8 cellular contexts compared by ENCODE assay signal in the genomic region with DNA sequence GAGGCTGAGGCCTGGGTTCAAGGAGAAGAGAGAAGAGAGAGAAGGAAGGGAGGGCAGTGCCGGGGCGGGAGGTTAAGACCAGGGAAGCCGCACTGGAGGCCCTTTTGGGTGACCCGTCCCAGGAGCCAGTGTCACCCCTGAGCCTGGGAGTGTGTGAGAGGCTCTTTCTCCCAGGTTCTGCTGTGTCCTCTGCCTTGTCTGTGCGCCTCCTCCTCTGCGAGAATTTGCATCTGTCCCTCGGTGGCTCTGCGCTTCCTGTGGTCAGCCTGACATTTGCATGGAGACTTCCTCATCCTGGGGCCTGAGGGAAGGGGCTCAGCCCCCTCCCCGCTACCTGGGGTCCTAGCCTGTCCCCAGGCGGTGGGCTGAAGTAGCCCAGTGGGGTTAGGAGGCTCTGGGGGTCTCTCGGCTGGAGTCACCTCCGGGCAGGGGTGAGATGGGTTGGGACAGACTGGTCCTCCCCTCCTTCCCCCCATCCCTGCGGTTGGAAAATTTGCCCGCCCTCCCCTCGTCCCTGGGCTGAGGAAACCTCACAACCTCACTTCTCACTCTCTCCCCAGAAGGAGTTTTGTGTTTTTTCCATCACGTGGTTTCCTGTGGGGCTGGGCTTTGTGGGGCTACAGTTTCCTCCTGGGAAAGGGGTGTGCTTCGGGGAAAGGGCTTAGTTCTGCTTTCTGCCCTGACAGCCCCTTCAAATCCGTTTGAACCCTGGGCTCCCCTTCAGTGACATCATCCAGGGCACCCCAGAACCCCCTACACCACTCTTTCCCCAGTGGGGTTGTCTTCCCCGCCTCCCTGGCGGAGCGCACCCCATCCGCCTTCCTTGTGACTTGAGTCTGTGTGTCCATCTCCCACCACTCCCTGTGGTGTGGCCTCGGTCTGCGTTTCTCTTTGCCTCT. TPM values are rescaled to one million over a fixed set of nuclear protein-coding genes. Genes with fewer than 3 reads are reported as not detected.
DNase-seq lines count a peak whose midpoint lies in the region; ATAC-seq, FAIRE-seq and TF ChIP-seq lines count a peak whose summit lies in the region.

No MANE protein-coding gene starts in this region.

- H3K4me3 Mint-ChIP-seq in T-helper 17 cell = peak overlapping the region; percentile 99
- peak overlapping the region; percentile 93 to 95 for H3K4me3 Mint-ChIP-seq in stimulated activated naive CD8-positive, alpha-beta T cell treated with anti-CD3 and anti-CD28 coated beads, Interleukin-15, amount 100 ng/mL, for 72 hours

- peaks cover 6 to 34% of the 10 kb centered on the region in 2 experiments for H3K36me3 ChIP-seq in GM12878 (ENCODE audit: control insufficient read depth in 2 of 2, insufficient read depth in 2 of 2, low read length in 1 of 2)

- SMC1A ChIA-PET in GM12878 (lab: Charles Lee; ENCODE audit: uncharacterized antibody, unreplicated experiment) = interaction anchor here (1.1 to 13.2 kb wide), 4 partner anchors 6 to 11 kb away, joined by 3 to 395 read pairs (median 200); partner anchors contain the start of genes C12orf57, PTPN6 and RNU7-1

- FAIRE-seq in GM12878 (lab: Jason Lieb, UNC) = peak; percentile 95

- H4K20me1 ChIP-seq in GM12878 (ENCODE audit: control insufficient read depth, insufficient read depth) = no peaks in the 10 kb centered on the region

- peaks cover 79% of the 10 kb centered on the region for H3K4me1 Mint-ChIP-seq in T-helper 17 cell
- H3K4me1 Mint-ChIP-seq in stimulated activated naive CD8-positive, alpha-beta T cell treated with anti-CD3 and anti-CD28 coated beads, Interleukin-15, amount 100 ng/mL, for 72 hours = peaks cover 72% of the 10 kb centered on the region

- peaks cover 76% of the 10 kb centered on the region for H3K4me1 ChIP-seq in GM12878 (ENCODE audit: control insufficient read depth, insufficient read depth, low read length)
- H3K4me1 ChIP-seq in mononuclear cell (ENCODE audit: insufficient read depth, low read length) = peaks cover 73% of the 10 kb centered on the region

- H3K9me3 ChIP-seq in T-helper 17 cell (ENCODE audit: control insufficient read depth, low read length, poor library complexity, severe bottlenecking) (no peaks in the 10 kb centered on the region), GM12878 (replicated peaks; ENCODE audit: control insufficient read depth, insufficient read depth, low read length) (no peaks in the 10 kb centered on the region), mononuclear cell (ENCODE audit: low read depth, low read length) (no peaks in the 10 kb centered on the region)

- no peaks in the 10 kb centered on the region for H3K9me3 Mint-ChIP-seq in stimulated activated naive CD8-positive, alpha-beta T cell treated with anti-CD3 and anti-CD28 coated beads, Interleukin-15, amount 100 ng/mL, for 72 hours

- TF ChIP-seq RAD21 in GM12878 (IDR thresholded peaks at IDR 0.05; ENCODE audit: insufficient read depth, low read depth, low read length) = no peak

- peak overlapping the region; percentile 98 for H3K27ac Mint-ChIP-seq in T-helper 17 cell
- peak overlapping the region; percentile 94 to 97 for H3K27ac Mint-ChIP-seq in stimulated activated naive CD8-positive, alpha-beta T cell treated with anti-CD3 and anti-CD28 coated beads, Interleukin-15, amount 100 ng/mL, for 72 hours

- intact Hi-C loops in GM12878 (cut with micrococcal nuclease; ENCODE audit: unreplicated experiment) = loop anchor here (1.0 kb wide), 1 partner anchor 8 kb away; no protein-coding TSS in a partner anchor

- peak; percentile 29 for ATAC-seq in HG03060 (IDR thresholded peaks at IDR 0.05; ENCODE audit: low read depth, unreplicated experiment)
- peak; percentile 46 for ATAC-seq in T-helper 17 cell
- peak; percentile 51 for ATAC-seq in GM12878
- ATAC-seq in stimulated activated naive CD8-positive, alpha-beta T cell treated with anti-CD3 and anti-CD28 coated beads, Interleukin-15, amount 100 ng/mL, for 72 hours = peak; percentile 52

- in situ Hi-C loops in GM18951 (cut with MboI; ENCODE audit: low sequenced_read_pairs, unreplicated experiment) = no loop called here
- in situ Hi-C loops in GM12878 (cut with MboI) = loop anchor here (25.0 kb wide), 1 partner anchor 1684 kb away; no protein-coding TSS in a partner anchor

- CTCF ChIA-PET in GM12878 (lab: Yijun Ruan, JAX) = interaction anchor here (1.0 to 13.2 kb wide), 8 partner anchors 6 to 159 kb away, joined by 4 to 645 read pairs (median 4); partner anchors contain the start of genes C12orf57, PTPN6 and RNU7-1

- 2% methylated on average over 24 of the region's 24 CpGs for WGBS in GM12878 (ENCODE audit: insufficient coverage, insufficient replicate concordance, low lambda C conversion rate, missing lambda C conversion rate)

- TF ChIP-seq CTCF in GM12878 (IDR thresholded peaks at IDR 0.05 in 2 of 3, conservative IDR thresholded peaks at IDR 0.05 in 1 of 3; ENCODE audit: control insufficient read depth in 2 of 3, extremely low read depth in 1 of 3, insufficient read depth in 1 of 3, low read depth in 3 of 3, low read length in 3 of 3) = no peak

- BruUV-seq in GM12878 (replicated peaks; lab: Mats Ljungman, UMichigan) = no TSS peak

- peaks cover 95% of the 10 kb centered on the region for H3K79me2 ChIP-seq in GM12878 (ENCODE audit: control insufficient read depth, insufficient read depth, low read length)

- POLR2A ChIA-PET in GM12878 (lab: Charles Lee) = interaction anchor here (0.7 to 17.8 kb wide), 5 partner anchors 7 to 154 kb away, joined by 3 to 524 read pairs (median 10); partner anchors contain the start of genes C12orf57, PTPN6 and RNU7-1

- H2AFZ ChIP-seq in GM12878 (ENCODE audit: control insufficient read depth, low read depth, low read length) = no peak overlapping the region

- peak overlapping the region; percentile 95 for H3K4me3 ChIP-seq in GM12878
- peak overlapping the region; percentile 90 for H3K4me3 ChIP-seq in mononuclear cell (ENCODE audit: low read length)

- RAD21 ChIA-PET in GM12878 (lab: Charles Lee; ENCODE audit: unreplicated experiment) = interaction anchor here (1.0 to 13.5 kb wide), 7 partner anchors 7 to 159 kb away, joined by 3 to 426 read pairs (median 11); partner anchors contain the start of genes C12orf57, C1RL and RNU7-1

- H3K27me3 ChIP-seq in GM12878 (replicated peaks in 1 of 2; ENCODE audit: control insufficient read depth in 2 of 2, insufficient read depth in 2 of 2, low read length in 1 of 2) (no peaks in the 10 kb centered on the region), mononuclear cell (ENCODE audit: insufficient read depth, low read length) (no peaks in the 10 kb centered on the region)

- H3K36me3 Mint-ChIP-seq in T-helper 17 cell (ENCODE audit: low read depth) = peaks cover 13% of the 10 kb centered on the region

- peak; percentile 99 for TF ChIP-seq POLR2A in GM18951 (IDR thresholded peaks at IDR 0.05; ENCODE audit: extremely low read depth, insufficient read depth, insufficient read length)
- TF ChIP-seq POLR2A in GM12878 (IDR thresholded peaks at IDR 0.05; ENCODE audit: low read depth, low read length) = no peak

- peak overlapping the region; percentile 99 for H3K4me2 ChIP-seq in GM12878 (ENCODE audit: control insufficient read depth, insufficient read depth)

- peak overlapping the region; percentile 99 for H3K9ac ChIP-seq in GM12878 (ENCODE audit: control insufficient read depth, insufficient read depth, low read length)

- peak overlapping the region; percentile 99 for H3K27ac ChIP-seq in GM12878 (ENCODE audit: control insufficient read depth, insufficient read depth)

- H3K27me3 Mint-ChIP-seq in T-helper 17 cell = no peaks in the 10 kb centered on the region
- H3K27me3 Mint-ChIP-seq in stimulated activated naive CD8-positive, alpha-beta T cell treated with anti-CD3 and anti-CD28 coated beads, Interleukin-15, amount 100 ng/mL, for 72 hours = no peaks in the 10 kb centered on the region

- DNase-seq in T-helper 17 cell (peak in 2 of 3 donors; percentile 50 to 74), GM12878 (ENCODE audit: low read depth, low spot score) (peak; percentile 95), 8988T (no peak), NCI-H2171 treated with DMSO at 0.1 percent for 48 hours (lab: John Stamatoyannopoulos, UW) (no peak)
- peak; percentile 69 to 86 for DNase-seq in stimulated activated naive CD8-positive, alpha-beta T cell treated with anti-CD3 and anti-CD28 coated beads, Interleukin-15, amount 100 ng/mL, for 72 hours

- peak; percentile 82 to 91 for TF ChIP-seq EP300 in GM12878 (IDR thresholded peaks at IDR 0.05; ENCODE audit: borderline replicate concordance in 1 of 2, control insufficient read depth in 1 of 2, low read depth in 2 of 2, low read length in 2 of 2)

RNA-seq across cellular contexts. Expression of gene PTPN6, which starts 2.5 kb away (rescaled TPM):
- total RNA-seq in T-helper 17 cell (100 to 1,000 TPM; 115 to 177 TPM), GM12878 (2014; rRNA removed) (346 and 376 TPM in 2 replicates), GM12878 (2014; rRNA removed; fragmentation: Illumina TruSeq; extraction: Trizol) (214 and 235 TPM in 2 replicates), GM12878 (2021) (443 and 457 TPM in 2 replicates), mononuclear cell (99.9 TPM)
- 158 and 159 TPM in 2 replicates for total RNA-seq in GM12878 (2013; cell fraction: nucleolus; rRNA removed)
- polyA plus RNA-seq in GM12878 (2011; ENCODE audit: low read depth) = 315 TPM
- polyA plus RNA-seq in GM12878 (2011; rRNA removed) (208 and 364 TPM in 2 replicates), GM12878 (2014; fragmentation: Illumina TruSeq; extraction: Trizol) (265 and 453 TPM in 2 replicates), GM12878 (2014; fragmentation: Nextera tagmentation; extraction: Ambion mirVana) (100 to 1,000 TPM; 229 to 413 TPM), GM12878 (2014; rRNA removed) (397 and 409 TPM in 2 replicates), GM12878 (2016; fragmentation: Nextera tagmentation; extraction: Ambion mirVana) (100 to 1,000 TPM; 325 to 364 TPM)
- polyA plus RNA-seq in GM12878 (2011; cell fraction: cytosol; rRNA removed) = 393 and 481 TPM in 2 replicates
- 567 and 675 TPM in 2 replicates for polyA plus RNA-seq in GM12878 (2011; cell fraction: nucleus; rRNA removed)
- 374 and 383 TPM in 2 replicates for polyA plus RNA-seq in GM12878 (2012)
- polyA minus RNA-seq in GM12878 (2011; rRNA and poly(A)+ RNA removed) = 268 and 357 TPM in 2 replicates
- 137 and 144 TPM in 2 replicates for polyA minus RNA-seq in GM12878 (2011; cell fraction: cytosol; rRNA and poly(A)+ RNA removed)
- 127 and 185 TPM in 2 replicates for polyA minus RNA-seq in GM12878 (2011; cell fraction: nucleus; rRNA and poly(A)+ RNA removed)

RNA-seq across cellular contexts. Expression of gene C12orf57, which starts 9.8 kb away (rescaled TPM):
- total RNA-seq in T-helper 17 cell (100 to 1,000 TPM; 192 to 226 TPM), GM12878 (2014; rRNA removed) (223 and 231 TPM in 2 replicates), GM12878 (2014; rRNA removed; fragmentation: Illumina TruSeq; extraction: Trizol) (109 and 124 TPM in 2 replicates), GM12878 (2021) (192 and 194 TPM in 2 replicates), mononuclear cell (274 TPM)
- total RNA-seq in GM12878 (2013; cell fraction: nucleolus; rRNA removed) = 34.9 and 36.3 TPM in 2 replicates
- polyA plus RNA-seq in GM12878 (2011; ENCODE audit: low read depth) = 177 TPM
- polyA plus RNA-seq in GM12878 (2011; rRNA removed) (183 and 331 TPM in 2 replicates), GM12878 (2014; fragmentation: Illumina TruSeq; extraction: Trizol) (8.0 and 64.5 TPM in 2 replicates), GM12878 (2014; fragmentation: Nextera tagmentation; extraction: Ambion mirVana) (100 to 1,000 TPM; 138 to 170 TPM), GM12878 (2014; rRNA removed) (373 and 377 TPM in 2 replicates), GM12878 (2016; fragmentation: Nextera tagmentation; extraction: Ambion mirVana) (100 to 1,000 TPM; 274 to 291 TPM)
- 632 and 839 TPM in 2 replicates for polyA plus RNA-seq in GM12878 (2011; cell fraction: cytosol; rRNA removed)
- polyA plus RNA-seq in GM12878 (2011; cell fraction: nucleus; rRNA removed) = 336 and 343 TPM in 2 replicates
- polyA plus RNA-seq in GM12878 (2012) = 433 and 438 TPM in 2 replicates
- polyA minus RNA-seq in GM12878 (2011; rRNA and poly(A)+ RNA removed) = 89.4 and 141 TPM in 2 replicates
- polyA minus RNA-seq in GM12878 (2011; cell fraction: cytosol; rRNA and poly(A)+ RNA removed) = 46.1 and 52.9 TPM in 2 replicates
- 71.7 and 114 TPM in 2 replicates for polyA minus RNA-seq in GM12878 (2011; cell fraction: nucleus; rRNA and poly(A)+ RNA removed)

RNA-seq across cellular contexts. Expression of gene RNU7-1, which starts 10.1 kb away (rescaled TPM):
- not detected for total RNA-seq in T-helper 17 cell
- total RNA-seq in GM12878 (2013; cell fraction: nucleolus; rRNA removed) = not detected in 2 replicates
- not detected in 2 replicates for total RNA-seq in GM12878 (2014; rRNA removed)
- total RNA-seq in GM12878 (2014; rRNA removed; fragmentation: Illumina TruSeq; extraction: Trizol) = not detected in 2 replicates
- not detected in 2 replicates for total RNA-seq in GM12878 (2021)
- not detected for polyA plus RNA-seq in GM12878 (2011; ENCODE audit: low read depth)
- not detected in 2 replicates for polyA plus RNA-seq in GM12878 (2011; rRNA removed)
- not detected in 2 replicates for polyA plus RNA-seq in GM12878 (2011; cell fraction: cytosol; rRNA removed)
- not detected in 2 replicates for polyA plus RNA-seq in GM12878 (2011; cell fraction: nucleus; rRNA removed)
- not detected in 2 replicates for polyA plus RNA-seq in GM12878 (2012)
- not detected in 2 replicates for polyA plus RNA-seq in GM12878 (2014; fragmentation: Illumina TruSeq; extraction: Trizol)
- polyA plus RNA-seq in GM12878 (2014; fragmentation: Nextera tagmentation; extraction: Ambion mirVana) = not detected
- not detected in 2 replicates for polyA plus RNA-seq in GM12878 (2014; rRNA removed)
- polyA plus RNA-seq in GM12878 (2016; fragmentation: Nextera tagmentation; extraction: Ambion mirVana) = not detected
- not detected in 2 replicates for polyA minus RNA-seq in GM12878 (2011; rRNA and poly(A)+ RNA removed)
- polyA minus RNA-seq in GM12878 (2011; cell fraction: cytosol; rRNA and poly(A)+ RNA removed) = not detected in 2 replicates
- polyA minus RNA-seq in GM12878 (2011; cell fraction: nucleus; rRNA and poly(A)+ RNA removed) = not detected in 2 replicates
- total RNA-seq in mononuclear cell = not detected

RNA-seq across cellular contexts. Expression of gene PHB2, which starts 16.8 kb away (rescaled TPM):
- total RNA-seq in T-helper 17 cell (100 to 1,000 TPM; 145 to 150 TPM), GM12878 (2014; rRNA removed) (517 and 520 TPM in 2 replicates), GM12878 (2014; rRNA removed; fragmentation: Illumina TruSeq; extraction: Trizol) (421 and 455 TPM in 2 replicates), GM12878 (2021) (466 and 483 TPM in 2 replicates), mononuclear cell (131 TPM)
- total RNA-seq in GM12878 (2013; cell fraction: nucleolus; rRNA removed) = 71.8 and 79.5 TPM in 2 replicates
- 203 TPM for polyA plus RNA-seq in GM12878 (2011; ENCODE audit: low read depth)
- polyA plus RNA-seq in GM12878 (2011; rRNA removed) (395 and 522 TPM in 2 replicates), GM12878 (2014; fragmentation: Illumina TruSeq; extraction: Trizol) (410 and 549 TPM in 2 replicates), GM12878 (2014; fragmentation: Nextera tagmentation; extraction: Ambion mirVana) (100 to 1,000 TPM; 112 to 270 TPM), GM12878 (2014; rRNA removed) (586 and 591 TPM in 2 replicates), GM12878 (2016; fragmentation: Nextera tagmentation; extraction: Ambion mirVana) (100 to 1,000 TPM; 412 to 433 TPM)
- polyA plus RNA-seq in GM12878 (2011; cell fraction: cytosol; rRNA removed) = 672 and 758 TPM in 2 replicates
- polyA plus RNA-seq in GM12878 (2011; cell fraction: nucleus; rRNA removed) = 449 and 501 TPM in 2 replicates
- polyA plus RNA-seq in GM12878 (2012) = 307 and 316 TPM in 2 replicates
- polyA minus RNA-seq in GM12878 (2011; rRNA and poly(A)+ RNA removed) = 204 and 309 TPM in 2 replicates
- polyA minus RNA-seq in GM12878 (2011; cell fraction: cytosol; rRNA and poly(A)+ RNA removed) = 112 and 115 TPM in 2 replicates
- 98.4 and 155 TPM in 2 replicates for polyA minus RNA-seq in GM12878 (2011; cell fraction: nucleus; rRNA and poly(A)+ RNA removed)

RNA-seq across cellular contexts. Expression of gene EMG1, which starts 17.0 kb away (rescaled TPM):
- total RNA-seq in T-helper 17 cell (10 to 100 TPM; 36.2 to 36.9 TPM), GM12878 (2014; rRNA removed) (54.6 and 69.0 TPM in 2 replicates), GM12878 (2014; rRNA removed; fragmentation: Illumina TruSeq; extraction: Trizol) (67.8 and 69.9 TPM in 2 replicates), GM12878 (2021) (82.4 and 84.4 TPM in 2 replicates), mononuclear cell (30.6 TPM)
- 120 and 131 TPM in 2 replicates for total RNA-seq in GM12878 (2013; cell fraction: nucleolus; rRNA removed)
- 25.0 TPM for polyA plus RNA-seq in GM12878 (2011; ENCODE audit: low read depth)
- polyA plus RNA-seq in GM12878 (2011; rRNA removed) (75.9 and 77.7 TPM in 2 replicates), GM12878 (2014; fragmentation: Illumina TruSeq; extraction: Trizol) (77.2 and 91.3 TPM in 2 replicates), GM12878 (2014; fragmentation: Nextera tagmentation; extraction: Ambion mirVana) (100 to 1,000 TPM; 158 to 164 TPM), GM12878 (2014; rRNA removed) (78.0 and 94.4 TPM in 2 replicates), GM12878 (2016; fragmentation: Nextera tagmentation; extraction: Ambion mirVana) (100 to 1,000 TPM; 154 to 165 TPM)
- 52.6 and 55.9 TPM in 2 replicates for polyA plus RNA-seq in GM12878 (2011; cell fraction: cytosol; rRNA removed)
- polyA plus RNA-seq in GM12878 (2011; cell fraction: nucleus; rRNA removed) = 44.5 and 60.9 TPM in 2 replicates
- polyA plus RNA-seq in GM12878 (2012) = 44.6 and 77.4 TPM in 2 replicates
- polyA minus RNA-seq in GM12878 (2011; rRNA and poly(A)+ RNA removed) = 35.5 and 39.6 TPM in 2 replicates
- 16.1 and 16.7 TPM in 2 replicates for polyA minus RNA-seq in GM12878 (2011; cell fraction: cytosol; rRNA and poly(A)+ RNA removed)
- 25.1 and 34.8 TPM in 2 replicates for polyA minus RNA-seq in GM12878 (2011; cell fraction: nucleus; rRNA and poly(A)+ RNA removed)

Comparison
In these comparisons a context has a peak if more than half of its experiments do, and no peak if none do; other contexts are left out.
1. DNase-seq: peak in T-helper 17 cell (2 of 3), GM12878 (single experiment) and stimulated activated naive CD8-positive, alpha-beta T cell treated with anti-CD3 and anti-CD28 coated beads, Interleukin-15, amount 100 ng/mL, for 72 hours (2 of 2); none in 8988T (single experiment) and NCI-H2171 treated with DMSO at 0.1 percent for 48 hours (single experiment).
2. Peak in every context shown above with its lines, with median percentiles within 50 percentile points of each other: ATAC-seq.